ENCODE assay signal across 12 cellular contexts in genomic region chr17:77456951-77457548, GRCh38.
A peak's percentile ranks its signal among the peaks of the same experiment; 100 is the strongest.
DNase-seq lines count a peak whose midpoint lies in the region; ATAC-seq and TF ChIP-seq lines count a peak whose summit lies in the region.
"Had no signal": no experiment of that assay in that cellular context is flagged by ENCODE, and none has a peak within 500 bp of the region (broad histone marks: within the 10 kb centered on the region; RNA-seq: fewer than 3 reads in every experiment).

No MANE protein-coding gene starts in this region.

- H3K36me3 ChIP-seq in esophagus muscularis mucosa, result no peaks in the 10 kb centered on the region
- H3K36me3 ChIP-seq: gastrocnemius medialis had no signal

- no peak overlapping the region for H3K4me3 ChIP-seq in esophagus muscularis mucosa
- H3K4me3 ChIP-seq: gastrocnemius medialis, K562 had no signal

- CTCF ChIA-PET in activated CD4-positive, alpha-beta T cell treated with anti-CD3 and anti-CD28 coated beads for 36 hours (lab: Charles Lee), result interaction anchor here (0.5 to 2.4 kb wide), 4 partner anchors 12 to 566 kb away, joined by 3 to 11 read pairs (median 3); no protein-coding TSS in a partner anchor

- TF ChIP-seq POLR2A in esophagus muscularis mucosa (IDR thresholded peaks at IDR 0.05; ENCODE audit: low read depth), result no peak

- no peaks in the 10 kb centered on the region for H3K9me3 ChIP-seq in esophagus muscularis mucosa
- H3K9me3 ChIP-seq: gastrocnemius medialis had no signal

- H3K4me3 Mint-ChIP-seq in activated CD4-positive, alpha-beta T cell treated with anti-CD3 and anti-CD28 coated beads for 36 hours, result peak overlapping the region; percentile 96
- peak overlapping the region; percentile 96 for H3K4me3 Mint-ChIP-seq in T-helper 2 cell treated with Interferon-gamma antibody and Interleukin-4, amounts not matched to agents 5 μg/mL and 100 μg/mL, for 36 hours
- peak overlapping the region; percentile 66 to 74 for H3K4me3 Mint-ChIP-seq in stimulated activated naive B cell treated with anti-CD40 and anti-IgM and Interleukin-4, amounts not matched to agents 10 μg/mL and 1 μg/mL and 100 μg/mL, for 72 hours

- no peaks in the 10 kb centered on the region for H3K27me3 ChIP-seq in esophagus muscularis mucosa
- H3K27me3 ChIP-seq: gastrocnemius medialis had no signal

- 70% methylated on average over 9 of the region's 18 CpGs for WGBS in esophagus muscularis mucosa

- H3K27ac Mint-ChIP-seq in activated CD4-positive, alpha-beta T cell treated with anti-CD3 and anti-CD28 coated beads for 36 hours, result peak overlapping the region; percentile 98
- peak overlapping the region; percentile 98 for H3K27ac Mint-ChIP-seq in T-helper 2 cell treated with Interferon-gamma antibody and Interleukin-4, amounts not matched to agents 5 μg/mL and 100 μg/mL, for 36 hours
- H3K27ac Mint-ChIP-seq in stimulated activated naive B cell treated with anti-CD40 and anti-IgM and Interleukin-4, amounts not matched to agents 10 μg/mL and 1 μg/mL and 100 μg/mL, for 72 hours, result peak overlapping the region; percentile 99

- H3K4me1 ChIP-seq in esophagus muscularis mucosa, result peaks cover 64 to 100% (median 99%) of the 10 kb centered on the region in 4 donors

- H3K9me3 Mint-ChIP-seq in activated CD4-positive, alpha-beta T cell treated with anti-CD3 and anti-CD28 coated beads for 36 hours (ENCODE audit: low read depth), result no peaks in the 10 kb centered on the region
- H3K9me3 Mint-ChIP-seq in T-helper 2 cell treated with Interferon-gamma antibody and Interleukin-4, amounts not matched to agents 5 μg/mL and 100 μg/mL, for 36 hours, result no peaks in the 10 kb centered on the region
- H3K9me3 Mint-ChIP-seq in stimulated activated naive B cell treated with anti-CD40 and anti-IgM and Interleukin-4, amounts not matched to agents 10 μg/mL and 1 μg/mL and 100 μg/mL, for 72 hours, result peaks cover 0 to 4% of the 10 kb centered on the region in 2 donors

- POLR2A ChIA-PET in activated CD4-positive, alpha-beta T cell treated with anti-CD3 and anti-CD28 coated beads for 36 hours (lab: Charles Lee), result interaction anchor here (0.6 to 4.1 kb wide), 3 partner anchors 12 to 57 kb away, joined by 3 to 30 read pairs (median 5); no protein-coding TSS in a partner anchor

- intact Hi-C loops in activated CD4-positive, alpha-beta T cell treated with anti-CD3 and anti-CD28 coated beads for 36 hours (cut with DNase I, micrococcal nuclease), result loop anchor here (2.0 to 10.0 kb wide), 5 partner anchors 16 to 1192 kb away; partner anchors contain the start of genes TMC6 (in 1 of the 2) and UBALD2 (in 1 of the 2)
- intact Hi-C loops in esophagus muscularis mucosa (cut with DNase I), result no loop called here

- peak; percentile 68 for DNase-seq in activated CD4-positive, alpha-beta T cell treated with anti-CD3 and anti-CD28 coated beads for 36 hours
- no peak for DNase-seq in activated CD4-positive, alpha-beta T cell treated with anti-CD3 and anti-CD28 coated beads for 4 hours
- no peak for DNase-seq in T-helper 2 cell treated with Interferon-gamma antibody and Interleukin-4, amounts not matched to agents 5 μg/mL and 100 μg/mL, for 36 hours (ENCODE audit: low spot score)
- DNase-seq in esophagus muscularis mucosa (ENCODE audit: extremely low spot score), result no peak
- DNase-seq in stimulated activated naive B cell treated with anti-CD40 and anti-IgM and Interleukin-4, amounts not matched to agents 10 μg/mL and 1 μg/mL and 100 μg/mL, for 72 hours, result no peak
- DNase-seq in HuH-7.5 (ENCODE audit: low spot score), result no peak
- no peak for DNase-seq in SW480 (ENCODE audit: low spot score)
- no peak for DNase-seq in HK-2 (ENCODE audit: unreplicated experiment)
- DNase-seq: 8988T, gastrocnemius medialis, T1000 had no signal

- no peaks in the 10 kb centered on the region for H3K27me3 Mint-ChIP-seq in activated CD4-positive, alpha-beta T cell treated with anti-CD3 and anti-CD28 coated beads for 36 hours
- H3K27me3 Mint-ChIP-seq in T-helper 2 cell treated with Interferon-gamma antibody and Interleukin-4, amounts not matched to agents 5 μg/mL and 100 μg/mL, for 36 hours (ENCODE audit: low read depth), result no peaks in the 10 kb centered on the region
- H3K27me3 Mint-ChIP-seq in stimulated activated naive B cell treated with anti-CD40 and anti-IgM and Interleukin-4, amounts not matched to agents 10 μg/mL and 1 μg/mL and 100 μg/mL, for 72 hours, result no peaks in the 10 kb centered on the region

- no peak for TF ChIP-seq EP300 in esophagus muscularis mucosa (IDR thresholded peaks at IDR 0.05)

- peaks cover 47% of the 10 kb centered on the region for H3K4me1 Mint-ChIP-seq in activated CD4-positive, alpha-beta T cell treated with anti-CD3 and anti-CD28 coated beads for 36 hours
- peaks cover 69% of the 10 kb centered on the region for H3K4me1 Mint-ChIP-seq in T-helper 2 cell treated with Interferon-gamma antibody and Interleukin-4, amounts not matched to agents 5 μg/mL and 100 μg/mL, for 36 hours (ENCODE audit: low read depth)
- H3K4me1 Mint-ChIP-seq in stimulated activated naive B cell treated with anti-CD40 and anti-IgM and Interleukin-4, amounts not matched to agents 10 μg/mL and 1 μg/mL and 100 μg/mL, for 72 hours, result peaks cover 65 to 98% of the 10 kb centered on the region in 2 donors

- peaks cover 75% of the 10 kb centered on the region for H3K36me3 Mint-ChIP-seq in activated CD4-positive, alpha-beta T cell treated with anti-CD3 and anti-CD28 coated beads for 36 hours (ENCODE audit: low read depth)
- H3K36me3 Mint-ChIP-seq in T-helper 2 cell treated with Interferon-gamma antibody and Interleukin-4, amounts not matched to agents 5 μg/mL and 100 μg/mL, for 36 hours (ENCODE audit: low read depth), result peaks cover 65% of the 10 kb centered on the region
- H3K36me3 Mint-ChIP-seq in stimulated activated naive B cell treated with anti-CD40 and anti-IgM and Interleukin-4, amounts not matched to agents 10 μg/mL and 1 μg/mL and 100 μg/mL, for 72 hours, result peaks cover 51 to 67% of the 10 kb centered on the region in 2 donors

- no peak for TF ChIP-seq CTCF in esophagus muscularis mucosa (IDR thresholded peaks at IDR 0.05)

- peak overlapping the region in 3 of 4 donors; percentile 18 to 89 (median 34) for H3K27ac ChIP-seq in esophagus muscularis mucosa (replicated peaks in 1 of 4)

- ATAC-seq in activated CD4-positive, alpha-beta T cell treated with anti-CD3 and anti-CD28 coated beads for 36 hours, result no peak
- ATAC-seq in stimulated activated naive B cell treated with anti-CD40 and anti-IgM and Interleukin-4, amounts not matched to agents 10 μg/mL and 1 μg/mL and 100 μg/mL, for 72 hours (replicated peaks), result no peak
- ATAC-seq: gastrocnemius medialis, K562 had no signal
